Comparison of ENCODE assay signal across 22 cellular contexts in genomic region chr10:36283827-36284226, GRCh38.
"Had no signal": no experiment of that assay in that cellular context is flagged by ENCODE, and none has a peak within 500 bp of the region (broad histone marks: within the 10 kb centered on the region; RNA-seq: fewer than 3 reads in every experiment).

No MANE protein-coding gene starts in this region.

- ATAC-seq: foreskin keratinocyte, gastroesophageal sphincter, heart left ventricle, left cardiac atrium, left lung, left ventricle myocardium superior, lower lobe of right lung, mucosa of descending colon had no signal

- H3K36me3 Mint-ChIP-seq: immature natural killer cell had no signal

- DNase-seq: dermis blood vessel endothelial cell; dorsolateral prefrontal cortex; effector CD4-positive, alpha-beta T cell; effector memory CD4-positive, alpha-beta T cell; foreskin keratinocyte; heart left ventricle; immature natural killer cell; islet precursor cell; left cardiac atrium; left ventricle myocardium superior; lower lobe of right lung; mesenchymal stem cell; mucosa of descending colon had no signal

- H3K4me2 ChIP-seq: hepatocyte had no signal

- H3K4me3 ChIP-seq: coronary artery, dorsolateral prefrontal cortex, esophagus muscularis mucosa, gastroesophageal sphincter, heart left ventricle, hepatocyte, left lung, lower lobe of right lung, mucosa of descending colon had no signal

- H3K4me3 Mint-ChIP-seq: immature natural killer cell, mesothelial cell of epicardium had no signal

- H3K27me3 ChIP-seq: dorsolateral prefrontal cortex, esophagus muscularis mucosa, foreskin keratinocyte, gastroesophageal sphincter, heart left ventricle, hepatocyte, left lung had no signal

- FAIRE-seq: colon, endothelial cell of umbilical vein, frontal cortex had no signal

- H3K4me1 ChIP-seq: foreskin keratinocyte, gastroesophageal sphincter, heart left ventricle, left lung, lower lobe of right lung had no signal

- H3K4me1 Mint-ChIP-seq: immature natural killer cell had no signal

- H3K27ac ChIP-seq: coronary artery, dorsolateral prefrontal cortex, esophagus muscularis mucosa, foreskin keratinocyte, gastroesophageal sphincter, heart left ventricle, hepatocyte, left lung, lower lobe of right lung had no signal

- H3K79me2 ChIP-seq: hepatocyte had no signal

- H2AFZ ChIP-seq: hepatocyte had no signal

- H3K27ac Mint-ChIP-seq: immature natural killer cell, mesothelial cell of epicardium had no signal

- H3K36me3 ChIP-seq: esophagus muscularis mucosa, gastroesophageal sphincter, heart left ventricle, left lung, lower lobe of right lung had no signal
